In the genomic region with DNA sequence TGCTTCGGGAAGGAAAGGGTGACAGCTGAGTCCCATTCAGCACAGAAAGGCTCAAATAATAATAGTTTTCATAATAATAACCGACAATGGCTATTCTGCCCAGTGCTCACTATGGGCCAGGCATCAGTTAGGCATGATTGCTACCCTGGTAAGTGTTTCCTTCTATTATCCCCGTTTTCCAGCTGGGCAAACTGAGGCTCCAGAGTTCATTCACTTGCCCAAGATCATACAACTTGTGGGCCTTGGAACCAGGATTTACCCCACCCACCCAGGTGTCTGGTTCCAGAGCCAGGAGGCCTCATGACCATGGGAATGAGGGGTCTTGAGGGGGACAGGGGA, we compare ENCODE assay signal across 8 cellular contexts. TPM values are rescaled to one million over a fixed set of nuclear protein-coding genes. Genes with fewer than 3 reads are reported as not detected.
DNase-seq lines count a peak whose midpoint lies in the region; ATAC-seq, FAIRE-seq and TF ChIP-seq lines count a peak whose summit lies in the region.

No MANE protein-coding gene starts in this region.

- H3K4me3 ChIP-seq in RWPE2 (ENCODE audit: severe bottlenecking), result peak overlapping the region; percentile 66
- peak overlapping the region; percentile 76 for H3K4me3 ChIP-seq in fibroblast of pulmonary artery (replicated peaks; ENCODE audit: low read depth, low read length)
- H3K4me3 ChIP-seq in gastrocnemius medialis, result peak overlapping the region; percentile 59 to 83 (median 73)

- H3K9me3 ChIP-seq in RWPE2 (ENCODE audit: severe bottlenecking) (no peaks in the 10 kb centered on the region), gastrocnemius medialis (no peaks in the 10 kb centered on the region)

- H3K36me3 ChIP-seq in RWPE2 (ENCODE audit: low read depth) (peaks cover 6% of the 10 kb centered on the region), gastrocnemius medialis (no peaks in the 10 kb centered on the region)

- in situ Hi-C loops in gastrocnemius medialis (cut with MboI; ENCODE audit: low sequenced_read_pairs in 4 of 4), result no loop called here

- no peak for DNase-seq in RWPE2 (ENCODE audit: low spot score)
- no peak for DNase-seq in fibroblast of pulmonary artery (ENCODE audit: low read depth)
- DNase-seq in gastrocnemius medialis, result no peak
- DNase-seq in urothelium cell line (ENCODE audit: low spot score), result no peak

- H3K27me3 ChIP-seq in RWPE2 (ENCODE audit: insufficient read depth, poor library complexity, severe bottlenecking), result no peaks in the 10 kb centered on the region
- no peaks in the 10 kb centered on the region for H3K27me3 ChIP-seq in gastrocnemius medialis

- no peak for TF ChIP-seq POLR2A in gastrocnemius medialis (IDR thresholded peaks at IDR 0.05)

- TF ChIP-seq CTCF in RWPE2 (IDR thresholded peaks at IDR 0.05; ENCODE audit: poor library complexity, severe bottlenecking) (no peak), fibroblast of pulmonary artery (IDR thresholded peaks at IDR 0.05; ENCODE audit: low read length, missing control alignments) (no peak), gastrocnemius medialis (IDR thresholded peaks at IDR 0.05 in 4 of 5, conservative IDR thresholded peaks at IDR 0.05 in 1 of 5) (no peak)

- ATAC-seq in GM19372 (IDR thresholded peaks at IDR 0.05; ENCODE audit: low read depth, unreplicated experiment), result peak; percentile 11
- ATAC-seq in RWPE2 (ENCODE audit: low read depth), result no peak
- ATAC-seq in gastrocnemius medialis, result no peak
- ATAC-seq in HG03095 (IDR thresholded peaks at IDR 0.05; ENCODE audit: unreplicated experiment), result no peak
- no peak for ATAC-seq in GM18909 (IDR thresholded peaks at IDR 0.05; ENCODE audit: poor library complexity, unreplicated experiment)
- no peak for ATAC-seq in GM21723 (IDR thresholded peaks at IDR 0.05; ENCODE audit: unreplicated experiment)

- no peak for FAIRE-seq in urothelium cell line (lab: Jason Lieb, UNC)

- H3K4me1 ChIP-seq in RWPE2 (ENCODE audit: insufficient read depth, poor library complexity, severe bottlenecking) (peaks cover 16% of the 10 kb centered on the region), gastrocnemius medialis (peaks cover 48 to 53% of the 10 kb centered on the region in 2 donors)

- intact Hi-C loops in gastrocnemius medialis (cut with DNase I; ENCODE audit: low total_unique reads), result no loop called here

- H3K27ac ChIP-seq in RWPE2 (ENCODE audit: poor library complexity, severe bottlenecking), result peak overlapping the region; percentile 55
- H3K27ac ChIP-seq in gastrocnemius medialis, result peak overlapping the region; percentile 79 to 90 (median 86)

RNA-seq across cellular contexts. Expression of gene PLOD1, which starts 0.5 kb away (rescaled TPM):
- total RNA-seq in gastrocnemius medialis, result 10 to 100 TPM; 23.9 to 66.5 (median 54.8) TPM

RNA-seq across cellular contexts. Expression of gene KIAA2013, which starts 8.8 kb away (rescaled TPM):
- total RNA-seq in gastrocnemius medialis, result 100 to 1,000 TPM in 1 of 4 donors, 10 to 100 TPM in 3; 71.0 to 126 (median 85.1) TPM

RNA-seq across cellular contexts. Expression of gene MFN2, which starts 45.2 kb away (rescaled TPM):
- total RNA-seq in gastrocnemius medialis, result 100 to 1,000 TPM; 176 to 282 (median 217) TPM
